Comparison of ENCODE assay signal across 19 cellular contexts in the genomic region with DNA sequence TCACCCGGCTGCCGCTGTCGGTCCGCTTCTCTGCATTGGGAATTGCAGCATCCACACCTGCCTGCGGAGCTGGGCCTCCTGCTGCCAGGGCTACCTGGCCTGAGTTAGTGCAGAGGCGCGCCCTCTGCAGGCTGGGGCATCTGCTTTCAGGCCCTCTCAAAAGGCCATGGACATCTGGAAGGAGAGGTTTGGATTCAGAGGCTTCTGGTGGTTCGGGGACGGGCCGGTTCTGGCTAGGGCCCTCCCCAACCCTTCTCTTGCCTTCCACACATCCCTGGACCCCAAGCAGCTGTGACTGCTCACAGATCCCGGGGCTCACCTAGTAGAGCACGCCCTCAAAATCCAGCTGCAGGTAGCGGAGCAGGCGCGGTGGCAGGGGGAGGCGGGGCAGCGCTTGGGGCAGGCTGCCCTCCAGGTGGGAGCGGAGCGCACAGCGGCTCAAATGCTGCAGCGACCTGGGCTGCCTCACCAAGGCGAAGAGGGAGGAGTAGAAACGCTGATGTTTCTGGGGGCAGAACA. TPM values are rescaled to one million over a fixed set of nuclear protein-coding genes. Genes with fewer than 3 reads are reported as not detected.
DNase-seq lines count a peak whose midpoint lies in the region; ATAC-seq and TF ChIP-seq lines count a peak whose summit lies in the region.
"Had no signal": no experiment of that assay in that cellular context is flagged by ENCODE, and none has a peak within 500 bp of the region (broad histone marks: within the 10 kb centered on the region; RNA-seq: fewer than 3 reads in every experiment).

No MANE protein-coding gene starts in this region.

- H3K36me3 Mint-ChIP-seq in HFFc6 (ENCODE audit: low read depth): no peaks in the 10 kb centered on the region
- no peaks in the 10 kb centered on the region for H3K36me3 Mint-ChIP-seq in activated CD4-positive, alpha-beta memory T cell treated with anti-CD3 and anti-CD28 coated beads for 36 hours
- H3K36me3 Mint-ChIP-seq in CD4-positive, alpha-beta memory T cell: no peaks in the 10 kb centered on the region

- CTCF ChIA-PET in activated CD4-positive, alpha-beta memory T cell treated with anti-CD3 and anti-CD28 coated beads for 36 hours (lab: Charles Lee): interaction anchor here (1.6 kb wide), 1 partner anchor 9 kb away, joined by 6 read pairs; no protein-coding TSS in a partner anchor
- CTCF ChIA-PET in CD4-positive, alpha-beta memory T cell (lab: Charles Lee; ENCODE audit: partially characterized antibody): interaction anchor here (0.9 to 1.7 kb wide), 2 partner anchors 11 to 14 kb away, joined by 3 to 5 read pairs; no protein-coding TSS in a partner anchor

- intact Hi-C loops in activated CD4-positive, alpha-beta memory T cell treated with anti-CD3 and anti-CD28 coated beads for 36 hours (cut with micrococcal nuclease): no loop called here
- intact Hi-C loops in CD4-positive, alpha-beta memory T cell (cut with micrococcal nuclease): no loop called here

- H3K4me3 ChIP-seq in CD4-positive, alpha-beta memory T cell (ENCODE audit: low read length in 2 of 2): no peak overlapping the region
- H3K4me3 ChIP-seq: hepatocyte, right lobe of liver had no signal

- H3K27ac ChIP-seq in 22Rv1: no peak overlapping the region
- no peak overlapping the region for H3K27ac ChIP-seq in foreskin keratinocyte
- no peak overlapping the region for H3K27ac ChIP-seq in CD4-positive, alpha-beta memory T cell (ENCODE audit: low read depth, low read length)
- H3K27ac ChIP-seq: hepatocyte, right lobe of liver had no signal

- no peaks in the 10 kb centered on the region for H3K9me3 Mint-ChIP-seq in HFFc6
- H3K9me3 Mint-ChIP-seq in activated CD4-positive, alpha-beta memory T cell treated with anti-CD3 and anti-CD28 coated beads for 36 hours: no peaks in the 10 kb centered on the region
- H3K9me3 Mint-ChIP-seq in CD4-positive, alpha-beta memory T cell: no peaks in the 10 kb centered on the region
- H3K9me3 Mint-ChIP-seq: central memory CD8-positive, alpha-beta T cell; T-helper 1 cell treated with Interleukin-12 subunit alpha and Interleukin-12 subunit beta and Interleukin-4 antibody, amounts not matched to agents 30 μg/mL and 1 μg/mL, for 36 hours had no signal

- POLR2A ChIA-PET in activated CD4-positive, alpha-beta memory T cell treated with anti-CD3 and anti-CD28 coated beads for 36 hours (lab: Charles Lee): no interaction called here
- POLR2A ChIA-PET in CD4-positive, alpha-beta memory T cell (lab: Charles Lee; ENCODE audit: partially characterized antibody): no interaction called here

- no peaks in the 10 kb centered on the region for H3K36me3 ChIP-seq in CD4-positive, alpha-beta memory T cell (ENCODE audit: insufficient read depth, low read length)
- H3K36me3 ChIP-seq: right lobe of liver had no signal

- H3K27ac Mint-ChIP-seq in HFFc6: no peak overlapping the region
- H3K27ac Mint-ChIP-seq in activated CD4-positive, alpha-beta memory T cell treated with anti-CD3 and anti-CD28 coated beads for 36 hours: no peak overlapping the region
- H3K27ac Mint-ChIP-seq in CD4-positive, alpha-beta memory T cell: no peak overlapping the region
- H3K27ac Mint-ChIP-seq: T-helper 1 cell treated with Interleukin-12 subunit alpha and Interleukin-12 subunit beta and Interleukin-4 antibody, amounts not matched to agents 30 μg/mL and 1 μg/mL, for 36 hours had no signal

- DNase-seq in HFFc6 (no peak), foreskin keratinocyte (no peak)
- DNase-seq in activated CD4-positive, alpha-beta memory T cell treated with anti-CD3 and anti-CD28 coated beads for 36 hours: no peak
- DNase-seq in CD4-positive, alpha-beta memory T cell: no peak
- DNase-seq: ACHN; activated CD4-positive, CD25-positive, alpha-beta regulatory T cell; amniotic stem cell; KG1; NCI-H1105 treated with DMSO at 0.1 percent for 48 hours; occipital lobe; SHP77 treated with DMSO at 0.1 percent for 48 hours; stimulated activated CD4-positive, alpha-beta T cell treated with anti-CD3 and anti-CD28 coated beads, Interleukin-1b, Interleukin-23, amount 100 ng/mL, for 48 hours; substantia nigra had no signal

- ATAC-seq in foreskin keratinocyte (peak; percentile 32), HG02759 (IDR thresholded peaks at IDR 0.05; ENCODE audit: unreplicated experiment) (no peak)
- ATAC-seq: right lobe of liver had no signal

- TF ChIP-seq CTCF in 22Rv1 (IDR thresholded peaks at IDR 0.05) (peak; percentile 69), HFFc6 (IDR thresholded peaks at IDR 0.05) (peak; percentile 26; the same call in 1 of the 2 replicates), foreskin keratinocyte (conservative IDR thresholded peaks at IDR 0.05) (peak; percentile 45)

- H3K4me1 ChIP-seq in foreskin keratinocyte: no peaks in the 10 kb centered on the region
- no peaks in the 10 kb centered on the region for H3K4me1 ChIP-seq in CD4-positive, alpha-beta memory T cell (ENCODE audit: insufficient read depth, low read length)
- H3K4me1 ChIP-seq: right lobe of liver had no signal

- peaks cover 45% of the 10 kb centered on the region for H3K27me3 Mint-ChIP-seq in HFFc6 (ENCODE audit: insufficient read depth)
- H3K27me3 Mint-ChIP-seq in activated CD4-positive, alpha-beta memory T cell treated with anti-CD3 and anti-CD28 coated beads for 36 hours: peaks cover 27% of the 10 kb centered on the region
- peaks cover 17 to 24% of the 10 kb centered on the region in 2 donors for H3K27me3 Mint-ChIP-seq in CD4-positive, alpha-beta memory T cell

- H3K4me3 Mint-ChIP-seq in HFFc6: no peak overlapping the region
- H3K4me3 Mint-ChIP-seq in activated CD4-positive, alpha-beta memory T cell treated with anti-CD3 and anti-CD28 coated beads for 36 hours: no peak overlapping the region
- no peak overlapping the region for H3K4me3 Mint-ChIP-seq in CD4-positive, alpha-beta memory T cell
- H3K4me3 Mint-ChIP-seq: central memory CD8-positive, alpha-beta T cell; T-helper 1 cell treated with Interleukin-12 subunit alpha and Interleukin-12 subunit beta and Interleukin-4 antibody, amounts not matched to agents 30 μg/mL and 1 μg/mL, for 36 hours had no signal

- no peaks in the 10 kb centered on the region for H3K9me3 ChIP-seq in CD4-positive, alpha-beta memory T cell (ENCODE audit: control insufficient read depth in 1 of 2, low read length in 2 of 2)
- H3K9me3 ChIP-seq: right lobe of liver had no signal

- H3K4me1 Mint-ChIP-seq in HFFc6 (ENCODE audit: low read depth): peaks cover 7% of the 10 kb centered on the region
- H3K4me1 Mint-ChIP-seq in activated CD4-positive, alpha-beta memory T cell treated with anti-CD3 and anti-CD28 coated beads for 36 hours (ENCODE audit: low read depth): peaks cover 5% of the 10 kb centered on the region
- peaks cover 6 to 13% (median 10%) of the 10 kb centered on the region in 4 donors for H3K4me1 Mint-ChIP-seq in CD4-positive, alpha-beta memory T cell

- peaks cover 59% of the 10 kb centered on the region for H3K27me3 ChIP-seq in foreskin keratinocyte
- no peaks in the 10 kb centered on the region for H3K27me3 ChIP-seq in CD4-positive, alpha-beta memory T cell (ENCODE audit: insufficient read depth, low read length)

RNA-seq across cellular contexts. Expression of a gene that starts 8.4 kb away (rescaled TPM):
- total RNA-seq in HFFc6 (2021; fragmentation: NEBNext Ultra II Directional; extraction: Animal tissue kit (Norgen Biotek cat#: 25700)): not detected
- not detected in 2 replicates for total RNA-seq in foreskin keratinocyte
- not detected in 2 replicates for polyA plus RNA-seq in foreskin keratinocyte
- not detected for total RNA-seq in activated CD4-positive, alpha-beta memory T cell treated with anti-CD3 and anti-CD28 coated beads for 36 hours
- not detected for total RNA-seq in CD4-positive, alpha-beta memory T cell
- polyA plus RNA-seq in CD4-positive, alpha-beta memory T cell: not detected
- total RNA-seq: hepatocyte, occipital lobe, right lobe of liver had no signal
- polyA plus RNA-seq: hepatocyte had no signal

RNA-seq across cellular contexts. Expression of a gene that starts 11.2 kb away (rescaled TPM):
- total RNA-seq in HFFc6 (2021; fragmentation: NEBNext Ultra II Directional; extraction: Animal tissue kit (Norgen Biotek cat#: 25700)): not detected
- total RNA-seq in foreskin keratinocyte: not detected in 2 replicates
- polyA plus RNA-seq in foreskin keratinocyte: not detected in 2 replicates
- total RNA-seq in activated CD4-positive, alpha-beta memory T cell treated with anti-CD3 and anti-CD28 coated beads for 36 hours: not detected
- total RNA-seq in CD4-positive, alpha-beta memory T cell: not detected
- polyA plus RNA-seq in CD4-positive, alpha-beta memory T cell: not detected
- total RNA-seq: hepatocyte, occipital lobe, right lobe of liver had no signal
- polyA plus RNA-seq: hepatocyte had no signal

RNA-seq across cellular contexts. Expression of a gene that starts 34.4 kb away (rescaled TPM):
- total RNA-seq in HFFc6 (2021; fragmentation: NEBNext Ultra II Directional; extraction: Animal tissue kit (Norgen Biotek cat#: 25700)): not detected
- not detected in 2 replicates for total RNA-seq in foreskin keratinocyte
- polyA plus RNA-seq in foreskin keratinocyte: not detected in 2 replicates
- total RNA-seq in activated CD4-positive, alpha-beta memory T cell treated with anti-CD3 and anti-CD28 coated beads for 36 hours: not detected
- 1 to 10 TPM; 4.9 to 6.9 TPM for total RNA-seq in CD4-positive, alpha-beta memory T cell
- not detected for polyA plus RNA-seq in CD4-positive, alpha-beta memory T cell
- total RNA-seq: hepatocyte, occipital lobe, right lobe of liver had no signal
- polyA plus RNA-seq: hepatocyte had no signal

RNA-seq across cellular contexts. Expression of a gene that starts 51.2 kb away (rescaled TPM):
- total RNA-seq in HFFc6 (2021; fragmentation: NEBNext Ultra II Directional; extraction: Animal tissue kit (Norgen Biotek cat#: 25700)): 10 to 100 TPM; 63.8 to 79.7 (median 67.8) TPM
- 64.5 and 71.5 TPM in 2 replicates for total RNA-seq in foreskin keratinocyte
- 41.6 and 49.3 TPM in 2 replicates for polyA plus RNA-seq in foreskin keratinocyte
- 10 to 100 TPM; 41.1 to 41.2 TPM for total RNA-seq in activated CD4-positive, alpha-beta memory T cell treated with anti-CD3 and anti-CD28 coated beads for 36 hours
- 10 to 100 TPM; 31.4 to 35.7 TPM for total RNA-seq in CD4-positive, alpha-beta memory T cell
- 10 to 100 TPM; 33.0 to 37.3 TPM for polyA plus RNA-seq in CD4-positive, alpha-beta memory T cell

RNA-seq across cellular contexts. Expression of a gene that starts 56.4 kb away (rescaled TPM):
- total RNA-seq in HFFc6 (2021; fragmentation: NEBNext Ultra II Directional; extraction: Animal tissue kit (Norgen Biotek cat#: 25700)): 100 to 1,000 TPM; 125 to 171 (median 138) TPM
- 36.8 and 46.0 TPM in 2 replicates for total RNA-seq in foreskin keratinocyte
- 27.1 and 33.2 TPM in 2 replicates for polyA plus RNA-seq in foreskin keratinocyte
- total RNA-seq in activated CD4-positive, alpha-beta memory T cell treated with anti-CD3 and anti-CD28 coated beads for 36 hours: 10 to 100 TPM; 33.6 to 34.2 TPM
- 10 to 100 TPM; 52.2 to 52.3 TPM for total RNA-seq in CD4-positive, alpha-beta memory T cell
- 10 to 100 TPM; 25.3 to 28.6 TPM for polyA plus RNA-seq in CD4-positive, alpha-beta memory T cell
